ENCODE assay signal across 30 cellular contexts in the genomic region with DNA sequence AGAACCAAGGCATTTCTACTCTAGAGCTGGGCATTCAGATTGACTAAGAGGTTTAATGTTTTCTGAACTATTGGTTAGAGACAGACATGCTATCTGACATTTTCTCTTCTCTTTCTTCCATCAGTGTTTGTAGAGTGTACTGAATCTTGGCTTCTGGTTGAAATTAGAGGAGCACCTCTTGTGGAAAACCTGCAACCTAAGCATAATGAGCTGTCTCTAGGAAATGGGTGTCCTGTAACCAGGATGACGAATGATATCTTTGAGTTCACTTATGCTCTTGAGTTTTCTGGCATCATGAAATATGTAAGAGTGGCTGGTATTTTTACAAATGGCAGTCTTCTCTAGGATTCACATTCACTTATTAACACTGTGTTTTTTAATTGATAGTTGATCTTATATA. TPM values are rescaled to one million over a fixed set of nuclear protein-coding genes. Genes with fewer than 3 reads are reported as not detected.
DNase-seq lines count a peak whose midpoint lies in the region; ATAC-seq, FAIRE-seq and TF ChIP-seq lines count a peak whose summit lies in the region.
"Had no signal": no experiment of that assay in that cellular context is flagged by ENCODE, and none has a peak within 500 bp of the region (broad histone marks: within the 10 kb centered on the region; RNA-seq: fewer than 3 reads in every experiment).

No MANE protein-coding gene starts in this region.

- H3K4me1 ChIP-seq in HepG2 (ENCODE audit: insufficient read depth, low read length) (no peaks in the 10 kb centered on the region), right lobe of liver (no peaks in the 10 kb centered on the region), K562 (replicated peaks in 1 of 2; ENCODE audit: control insufficient read depth in 2 of 2, insufficient read depth in 2 of 2, low read length in 2 of 2) (peaks cover 0 to 16% of the 10 kb centered on the region in 2 experiments; a peak in 2 of 5 replicates), uterus (no peaks in the 10 kb centered on the region)
- H3K4me1 ChIP-seq: BE2C, BLaER1 had no signal

- no peak for TF ChIP-seq POLR2A in HepG2 (IDR thresholded peaks at IDR 0.05; ENCODE audit: insufficient read depth in 1 of 2, low read depth in 2 of 2, low read length in 2 of 2)
- no peak for TF ChIP-seq POLR2A in right lobe of liver (IDR thresholded peaks at IDR 0.05)
- TF ChIP-seq POLR2A in K562 (conservative IDR thresholded peaks at IDR 0.05) = no peak
- TF ChIP-seq POLR2A in uterus (IDR thresholded peaks at IDR 0.05) = no peak

- H4K20me1 ChIP-seq in HepG2 (ENCODE audit: insufficient read depth, low read length) (no peaks in the 10 kb centered on the region), K562 (replicated peaks; ENCODE audit: control insufficient read depth, insufficient read depth, low read length) (no peaks in the 10 kb centered on the region)
- H4K20me1 ChIP-seq: BLaER1 had no signal

- POLR2A ChIA-PET in HepG2 (lab: Yijun Ruan, JAX) (no interaction called here), K562 (lab: Yijun Ruan, JAX) (no interaction called here)

- H3K9ac ChIP-seq in HepG2 (ENCODE audit: insufficient read depth, low read depth, low read length) = no peak overlapping the region
- H3K9ac ChIP-seq in K562 (ENCODE audit: insufficient read depth in 1 of 2, low read depth in 2 of 2, low read length in 2 of 2) = no peak overlapping the region
- H3K9ac ChIP-seq: BLaER1 had no signal

- no peaks in the 10 kb centered on the region for H3K27me3 ChIP-seq in HepG2 (ENCODE audit: control insufficient read depth in 1 of 2, insufficient read depth in 2 of 2, low read length in 2 of 2)
- H3K27me3 ChIP-seq in right lobe of liver = no peaks in the 10 kb centered on the region
- no peaks in the 10 kb centered on the region for H3K27me3 ChIP-seq in K562 (ENCODE audit: control insufficient read depth in 2 of 2, insufficient read depth in 2 of 2, low read length in 2 of 2)
- no peaks in the 10 kb centered on the region for H3K27me3 ChIP-seq in uterus
- H3K27me3 ChIP-seq: BE2C, BLaER1 had no signal

- TF ChIP-seq RAD21 in HepG2 (CRISPR knock-in tag; IDR thresholded peaks at IDR 0.05) (no peak), K562 (CRISPR knock-in tag; conservative IDR thresholded peaks at IDR 0.05 in 1 of 2, IDR thresholded peaks at IDR 0.05 in 1 of 2) (no peak)

- 0% methylated on average over 1 of the region's 1 CpG for WGBS in HepG2 (ENCODE audit: low lambda C conversion rate)
- WGBS in right lobe of liver (ENCODE audit: insufficient coverage, low coverage, low lambda C conversion rate, missing lambda C conversion rate) = 71% methylated on average over 1 of the region's 1 CpG
- 65% methylated on average over 1 of the region's 1 CpG for WGBS in K562 (ENCODE audit: insufficient coverage, low coverage, missing lambda C conversion rate)

- no peaks in the 10 kb centered on the region for H3K36me3 ChIP-seq in HepG2 (replicated peaks in 1 of 2; ENCODE audit: control insufficient read depth in 1 of 2, insufficient read depth in 2 of 2, low read length in 2 of 2)
- no peaks in the 10 kb centered on the region for H3K36me3 ChIP-seq in right lobe of liver
- no peaks in the 10 kb centered on the region for H3K36me3 ChIP-seq in K562 (ENCODE audit: control insufficient read depth, insufficient read depth, low read length)
- no peaks in the 10 kb centered on the region for H3K36me3 ChIP-seq in uterus
- H3K36me3 ChIP-seq: BE2C, BLaER1 had no signal

- BruUV-seq in HepG2 (replicated peaks; lab: Mats Ljungman, UMichigan) (no TSS peak), K562 (replicated peaks; lab: Mats Ljungman, UMichigan) (no TSS peak)

- no peak overlapping the region for H2AFZ ChIP-seq in HepG2 (ENCODE audit: low read length)
- no peak overlapping the region for H2AFZ ChIP-seq in K562 (ENCODE audit: low read depth, low read length)

- no peak for FAIRE-seq in HepG2 (lab: Jason Lieb, UNC)
- FAIRE-seq in K562 (lab: Jason Lieb, UNC) = no peak
- FAIRE-seq: GM12878, GM12892, GM18507 had no signal

- intact Hi-C loops in HepG2 (cut with micrococcal nuclease; ENCODE audit: unreplicated experiment) (no loop called here), right lobe of liver (cut with DNase I) (no loop called here), K562 (cut with micrococcal nuclease) (no loop called here), uterus (cut with DNase I; ENCODE audit: low total_unique reads) (no loop called here)

- TF ChIP-seq CTCF in HepG2 (CRISPR knock-in tag; IDR thresholded peaks at IDR 0.05) (no peak), right lobe of liver (IDR thresholded peaks at IDR 0.05) (no peak), K562 (IDR thresholded peaks at IDR 0.05 in 2 of 3, conservative IDR thresholded peaks at IDR 0.05 in 1 of 3; ENCODE audit: insufficient read depth in 2 of 3, low read depth in 1 of 3, low read length in 3 of 3) (no peak), uterus (IDR thresholded peaks at IDR 0.05) (no peak)

- CTCF ChIA-PET in HepG2 (lab: Yijun Ruan, JAX; ENCODE audit: low intra/inter-chr PET ratio, low total read pairs) = no interaction called here
- CTCF ChIA-PET in K562 (lab: Yijun Ruan, JAX; ENCODE audit: low intra/inter-chr PET ratio) = no interaction called here

- H3K27ac ChIP-seq in HepG2 (ENCODE audit: extremely low read length, insufficient read depth, low read length) = no peak overlapping the region
- H3K27ac ChIP-seq in right lobe of liver = no peak overlapping the region
- no peak overlapping the region for H3K27ac ChIP-seq in K562 (ENCODE audit: extremely low read depth, low read depth, low read length)
- H3K27ac ChIP-seq in uterus = no peak overlapping the region
- H3K27ac ChIP-seq: 22Rv1, BLaER1 had no signal

- H3K4me3 ChIP-seq in HepG2 (replicated peaks in 1 of 3; ENCODE audit: insufficient read depth in 1 of 3, low read depth in 2 of 3, low read length in 3 of 3) = no peak overlapping the region
- no peak overlapping the region for H3K4me3 ChIP-seq in right lobe of liver
- no peak overlapping the region for H3K4me3 ChIP-seq in K562
- H3K4me3 ChIP-seq in uterus = no peak overlapping the region
- H3K4me3 ChIP-seq: BLaER1, GM12878 had no signal

- TF ChIP-seq EP300 in HepG2 (IDR thresholded peaks at IDR 0.05; ENCODE audit: low read depth in 2 of 2, low read length in 2 of 2) (no peak), HepG2 (CRISPR knock-in tag; IDR thresholded peaks at IDR 0.05; ENCODE audit: borderline replicate concordance) (no peak), K562 (IDR thresholded peaks at IDR 0.05; ENCODE audit: low read length) (no peak)

- ATAC-seq in HepG2 = no peak
- no peak for ATAC-seq in right lobe of liver
- ATAC-seq in K562 = no peak
- ATAC-seq: GM12878 had no signal

- H3K4me2 ChIP-seq in HepG2 (ENCODE audit: low read depth, low read length) (no peak overlapping the region), K562 (ENCODE audit: insufficient read depth, low read length) (no peak overlapping the region)
- H3K4me2 ChIP-seq: BLaER1 had no signal

- H3K9me3 ChIP-seq in HepG2 (ENCODE audit: low read length) (no peaks in the 10 kb centered on the region), right lobe of liver (no peaks in the 10 kb centered on the region), K562 (replicated peaks; ENCODE audit: control insufficient read depth, insufficient read depth, low read depth, low read length) (no peaks in the 10 kb centered on the region), uterus (no peaks in the 10 kb centered on the region)
- H3K9me3 ChIP-seq: BE2C, BLaER1 had no signal

- DNase-seq in HepG2 (ENCODE audit: low spot score) (no peak), right lobe of liver (no peak), K562 (ENCODE audit: extremely low read depth in 1 of 4, low spot score in 3 of 4) (no peak), middle frontal gyrus (ENCODE audit: extremely low spot score, low spot score) (no peak), uterus (no peak)
- DNase-seq: ACHN; BE2C; C1 segment of cervical spinal cord; CD4-positive, alpha-beta memory T cell; CD4-positive, CD25-positive, alpha-beta regulatory T cell; CD8-positive, alpha-beta memory T cell; COR-L47; DMS 273 treated with DMSO at 0.1 percent for 48 hours; DMS153; DMS53; DMS79; DND-41; EL; GDM1 had no signal

- H3K79me2 ChIP-seq in HepG2 (ENCODE audit: insufficient read depth, low read length) (no peaks in the 10 kb centered on the region), K562 (ENCODE audit: control insufficient read depth, insufficient read depth, low read length) (no peaks in the 10 kb centered on the region)

- H3K9me1 ChIP-seq in K562 (ENCODE audit: control insufficient read depth, insufficient read depth, low read length) = no peaks in the 10 kb centered on the region

- in situ Hi-C loops in HepG2 (cut with HindIII; ENCODE audit: extremely low pct_ligation_motif_present, low pct_unique_long_range_greater_than_20kb) (no loop called here), K562 (cut with MboI) (no loop called here)

RNA-seq across cellular contexts. Expression of a gene that starts 19.4 kb away (rescaled TPM):
- total RNA-seq in HepG2 (2016; rRNA removed; fragmentation: Illumina TruSeq; extraction: Trizol) (not detected in 2 replicates), right lobe of liver (not detected), K562 (2014; rRNA removed) (0.49 TPM in 1 of 2 replicates, not detected in the other), K562 (2014; rRNA removed; fragmentation: Illumina TruSeq; extraction: Trizol) (0.40 and 1.0 TPM in 2 replicates), K562 (2015; rRNA removed; fragmentation: Illumina TruSeq; extraction: Trizol) (0.34 and 0.69 TPM in 2 replicates), K562 (2021) (0.40 and 0.65 TPM in 2 replicates), uterus (not detected)
- total RNA-seq in HepG2 (2016; cell fraction: cytosol; rRNA removed; fragmentation: Illumina TruSeq; extraction: Trizol; ENCODE audit: low read depth) = not detected in 2 replicates
- not detected in 2 replicates for total RNA-seq in HepG2 (2016; cell fraction: insoluble cytoplasmic fraction; rRNA removed; fragmentation: Illumina TruSeq; extraction: Trizol)
- not detected in 2 replicates for total RNA-seq in HepG2 (2016; cell fraction: membrane; rRNA removed; fragmentation: Illumina TruSeq; extraction: Trizol)
- total RNA-seq in HepG2 (2016; cell fraction: nucleus; rRNA removed; fragmentation: Illumina TruSeq; extraction: Trizol) = not detected in 2 replicates
- polyA plus RNA-seq in HepG2 (2011; rRNA removed) (not detected in 2 replicates), K562 (2011; rRNA removed) (0.20 TPM in 1 of 2 replicates, not detected in the other), K562 (2014; fragmentation: Illumina TruSeq; extraction: Trizol) (0.74 TPM in 1 of 2 replicates, not detected in the other), K562 (2014; fragmentation: Nextera tagmentation; extraction: Ambion mirVana) (1 to 10 TPM; 2.0 to 2.4 TPM), K562 (2014; rRNA removed) (0.39 and 0.91 TPM in 2 replicates)
- polyA plus RNA-seq in HepG2 (2011; cell fraction: cytosol; rRNA removed) = not detected in 2 replicates
- not detected in 2 replicates for polyA plus RNA-seq in HepG2 (2011; cell fraction: nucleus; rRNA removed)
- not detected in 2 replicates for polyA plus RNA-seq in HepG2 (2012)
- polyA plus RNA-seq in HepG2 (2016; cell fraction: cytosol; fragmentation: Illumina TruSeq; extraction: Trizol; ENCODE audit: low read depth) = not detected in 2 replicates
- polyA plus RNA-seq in HepG2 (2016; cell fraction: insoluble cytoplasmic fraction; fragmentation: Illumina TruSeq; extraction: Trizol; ENCODE audit: low read depth) = not detected in 2 replicates
- polyA plus RNA-seq in HepG2 (2016; cell fraction: membrane; fragmentation: Illumina TruSeq; extraction: Trizol; ENCODE audit: low read depth) = not detected in 2 replicates
- polyA plus RNA-seq in HepG2 (2016; cell fraction: nucleus; fragmentation: Illumina TruSeq; extraction: Trizol; ENCODE audit: insufficient read depth, low read depth) = not detected in 2 replicates
- not detected in 2 replicates for polyA minus RNA-seq in HepG2 (2011; rRNA and poly(A)+ RNA removed; ENCODE audit: low replicate concordance)
- not detected in 2 replicates for polyA minus RNA-seq in HepG2 (2011; cell fraction: cytosol; rRNA and poly(A)+ RNA removed)
- not detected in 2 replicates for polyA minus RNA-seq in HepG2 (2011; cell fraction: nucleus; rRNA and poly(A)+ RNA removed)
- not detected in 2 replicates for total RNA-seq in K562 (2011; cell fraction: chromatin; rRNA removed; ENCODE audit: low replicate concordance)
- not detected in 2 replicates for total RNA-seq in K562 (2011; cell fraction: nucleolus; rRNA removed)
- total RNA-seq in K562 (2011; cell fraction: nucleoplasm; rRNA removed) = not detected in 2 replicates
- polyA plus RNA-seq in K562 (2011; cell fraction: cytosol; rRNA removed) = not detected in 2 replicates
- polyA plus RNA-seq in K562 (2011; cell fraction: nucleus; rRNA removed) = 0.25 TPM in 1 of 2 replicates, not detected in the other
- 0.52 and 0.75 TPM in 2 replicates for polyA plus RNA-seq in K562 (2012)
- not detected in 2 replicates for polyA minus RNA-seq in K562 (2011; rRNA and poly(A)+ RNA removed)
- not detected in 2 replicates for polyA minus RNA-seq in K562 (2011; cell fraction: cytosol; rRNA and poly(A)+ RNA removed)
- polyA minus RNA-seq in K562 (2011; cell fraction: nucleus; rRNA and poly(A)+ RNA removed) = not detected in 2 replicates
- total RNA-seq: A172; A673; CD4-positive, alpha-beta memory T cell; CD4-positive, CD25-positive, alpha-beta regulatory T cell; CD8-positive, alpha-beta memory T cell; Daoy; G401; GM12878 had no signal
- polyA plus RNA-seq: AG04450; CD14-positive monocyte; CD4-positive, alpha-beta memory T cell; CD4-positive, CD25-positive, alpha-beta regulatory T cell; CD8-positive, alpha-beta memory T cell; GM12878 had no signal

RNA-seq across cellular contexts. Expression of a gene that starts 33.8 kb away (rescaled TPM):
- not detected in 2 replicates for total RNA-seq in HepG2 (2016; rRNA removed; fragmentation: Illumina TruSeq; extraction: Trizol)
- not detected in 2 replicates for total RNA-seq in HepG2 (2016; cell fraction: cytosol; rRNA removed; fragmentation: Illumina TruSeq; extraction: Trizol; ENCODE audit: low read depth)
- not detected in 2 replicates for total RNA-seq in HepG2 (2016; cell fraction: insoluble cytoplasmic fraction; rRNA removed; fragmentation: Illumina TruSeq; extraction: Trizol)
- not detected in 2 replicates for total RNA-seq in HepG2 (2016; cell fraction: membrane; rRNA removed; fragmentation: Illumina TruSeq; extraction: Trizol)
- not detected in 2 replicates for total RNA-seq in HepG2 (2016; cell fraction: nucleus; rRNA removed; fragmentation: Illumina TruSeq; extraction: Trizol)
- not detected in 2 replicates for polyA plus RNA-seq in HepG2 (2011; rRNA removed)
- not detected in 2 replicates for polyA plus RNA-seq in HepG2 (2011; cell fraction: cytosol; rRNA removed)
- not detected in 2 replicates for polyA plus RNA-seq in HepG2 (2011; cell fraction: nucleus; rRNA removed)
- polyA plus RNA-seq in HepG2 (2012) = not detected in 2 replicates
- not detected in 2 replicates for polyA plus RNA-seq in HepG2 (2016; cell fraction: cytosol; fragmentation: Illumina TruSeq; extraction: Trizol; ENCODE audit: low read depth)
- polyA plus RNA-seq in HepG2 (2016; cell fraction: insoluble cytoplasmic fraction; fragmentation: Illumina TruSeq; extraction: Trizol; ENCODE audit: low read depth) = not detected in 2 replicates
- not detected in 2 replicates for polyA plus RNA-seq in HepG2 (2016; cell fraction: membrane; fragmentation: Illumina TruSeq; extraction: Trizol; ENCODE audit: low read depth)
- not detected in 2 replicates for polyA plus RNA-seq in HepG2 (2016; cell fraction: nucleus; fragmentation: Illumina TruSeq; extraction: Trizol; ENCODE audit: insufficient read depth, low read depth)
- not detected in 2 replicates for polyA minus RNA-seq in HepG2 (2011; rRNA and poly(A)+ RNA removed; ENCODE audit: low replicate concordance)
- polyA minus RNA-seq in HepG2 (2011; cell fraction: cytosol; rRNA and poly(A)+ RNA removed) = not detected in 2 replicates
- polyA minus RNA-seq in HepG2 (2011; cell fraction: nucleus; rRNA and poly(A)+ RNA removed) = not detected in 2 replicates
- total RNA-seq in right lobe of liver = not detected
- total RNA-seq in K562 (2011; cell fraction: chromatin; rRNA removed; ENCODE audit: low replicate concordance) = not detected in 2 replicates
- not detected in 2 replicates for total RNA-seq in K562 (2011; cell fraction: nucleolus; rRNA removed)
- not detected in 2 replicates for total RNA-seq in K562 (2011; cell fraction: nucleoplasm; rRNA removed)
- not detected in 2 replicates for total RNA-seq in K562 (2014; rRNA removed)
- 0.15 TPM in 1 of 2 replicates, not detected in the other for total RNA-seq in K562 (2014; rRNA removed; fragmentation: Illumina TruSeq; extraction: Trizol)
- 0.19 and 0.43 TPM in 2 replicates for total RNA-seq in K562 (2015; rRNA removed; fragmentation: Illumina TruSeq; extraction: Trizol)
- not detected in 2 replicates for total RNA-seq in K562 (2021)
- polyA plus RNA-seq in K562 (2011; rRNA removed) = not detected in 2 replicates
- 0.12 TPM in 1 of 2 replicates, not detected in the other for polyA plus RNA-seq in K562 (2011; cell fraction: cytosol; rRNA removed)
- not detected in 2 replicates for polyA plus RNA-seq in K562 (2011; cell fraction: nucleus; rRNA removed)
- 0.08 and 0.21 TPM in 2 replicates for polyA plus RNA-seq in K562 (2012)
- polyA plus RNA-seq in K562 (2014; fragmentation: Illumina TruSeq; extraction: Trizol) = 0.15 TPM in 1 of 2 replicates, not detected in the other
- under 1 TPM in 1 of 2 experiments, not detected in 1; 0.10 TPM for polyA plus RNA-seq in K562 (2014; fragmentation: Nextera tagmentation; extraction: Ambion mirVana)
- not detected in 2 replicates for polyA plus RNA-seq in K562 (2014; rRNA removed)
- polyA minus RNA-seq in K562 (2011; rRNA and poly(A)+ RNA removed) = not detected in 2 replicates
- polyA minus RNA-seq in K562 (2011; cell fraction: cytosol; rRNA and poly(A)+ RNA removed) = not detected in 2 replicates
- polyA minus RNA-seq in K562 (2011; cell fraction: nucleus; rRNA and poly(A)+ RNA removed) = not detected in 2 replicates
- total RNA-seq in uterus = not detected
- total RNA-seq: A172; A673; CD4-positive, alpha-beta memory T cell; CD4-positive, CD25-positive, alpha-beta regulatory T cell; CD8-positive, alpha-beta memory T cell; Daoy; G401; GM12878 had no signal
- polyA plus RNA-seq: AG04450; CD14-positive monocyte; CD4-positive, alpha-beta memory T cell; CD4-positive, CD25-positive, alpha-beta regulatory T cell; CD8-positive, alpha-beta memory T cell; GM12878 had no signal

RNA-seq across cellular contexts. Expression of a gene that starts 45.0 kb away (rescaled TPM):
- total RNA-seq in HepG2 (2016; rRNA removed; fragmentation: Illumina TruSeq; extraction: Trizol) (not detected in 2 replicates), right lobe of liver (not detected), K562 (2014; rRNA removed) (0.36 TPM in 1 of 2 replicates, not detected in the other), K562 (2014; rRNA removed; fragmentation: Illumina TruSeq; extraction: Trizol) (0.89 and 1.1 TPM in 2 replicates), K562 (2015; rRNA removed; fragmentation: Illumina TruSeq; extraction: Trizol) (0.30 and 0.58 TPM in 2 replicates), K562 (2021) (0.31 and 0.62 TPM in 2 replicates), uterus (not detected)
- total RNA-seq in HepG2 (2016; cell fraction: cytosol; rRNA removed; fragmentation: Illumina TruSeq; extraction: Trizol; ENCODE audit: low read depth) = not detected in 2 replicates
- not detected in 2 replicates for total RNA-seq in HepG2 (2016; cell fraction: insoluble cytoplasmic fraction; rRNA removed; fragmentation: Illumina TruSeq; extraction: Trizol)
- total RNA-seq in HepG2 (2016; cell fraction: membrane; rRNA removed; fragmentation: Illumina TruSeq; extraction: Trizol) = not detected in 2 replicates
- total RNA-seq in HepG2 (2016; cell fraction: nucleus; rRNA removed; fragmentation: Illumina TruSeq; extraction: Trizol) = not detected in 2 replicates
- polyA plus RNA-seq in HepG2 (2011; rRNA removed) (not detected in 2 replicates), K562 (2011; rRNA removed) (0.14 and 0.20 TPM in 2 replicates), K562 (2014; fragmentation: Illumina TruSeq; extraction: Trizol) (0.30 and 0.61 TPM in 2 replicates), K562 (2014; fragmentation: Nextera tagmentation; extraction: Ambion mirVana) (1 to 10 TPM; 2.4 to 3.0 TPM), K562 (2014; rRNA removed) (0.56 and 2.3 TPM in 2 replicates)
- not detected in 2 replicates for polyA plus RNA-seq in HepG2 (2011; cell fraction: cytosol; rRNA removed)
- not detected in 2 replicates for polyA plus RNA-seq in HepG2 (2011; cell fraction: nucleus; rRNA removed)
- not detected in 2 replicates for polyA plus RNA-seq in HepG2 (2012)
- polyA plus RNA-seq in HepG2 (2016; cell fraction: cytosol; fragmentation: Illumina TruSeq; extraction: Trizol; ENCODE audit: low read depth) = not detected in 2 replicates
- polyA plus RNA-seq in HepG2 (2016; cell fraction: insoluble cytoplasmic fraction; fragmentation: Illumina TruSeq; extraction: Trizol; ENCODE audit: low read depth) = not detected in 2 replicates
- polyA plus RNA-seq in HepG2 (2016; cell fraction: membrane; fragmentation: Illumina TruSeq; extraction: Trizol; ENCODE audit: low read depth) = not detected in 2 replicates
- polyA plus RNA-seq in HepG2 (2016; cell fraction: nucleus; fragmentation: Illumina TruSeq; extraction: Trizol; ENCODE audit: insufficient read depth, low read depth) = not detected in 2 replicates
- polyA minus RNA-seq in HepG2 (2011; rRNA and poly(A)+ RNA removed; ENCODE audit: low replicate concordance) = not detected in 2 replicates
- not detected in 2 replicates for polyA minus RNA-seq in HepG2 (2011; cell fraction: cytosol; rRNA and poly(A)+ RNA removed)
- not detected in 2 replicates for polyA minus RNA-seq in HepG2 (2011; cell fraction: nucleus; rRNA and poly(A)+ RNA removed)
- not detected in 2 replicates for total RNA-seq in K562 (2011; cell fraction: chromatin; rRNA removed; ENCODE audit: low replicate concordance)
- total RNA-seq in K562 (2011; cell fraction: nucleolus; rRNA removed) = not detected in 2 replicates
- not detected in 2 replicates for total RNA-seq in K562 (2011; cell fraction: nucleoplasm; rRNA removed)
- 0.10 TPM in 1 of 2 replicates, not detected in the other for polyA plus RNA-seq in K562 (2011; cell fraction: cytosol; rRNA removed)
- polyA plus RNA-seq in K562 (2011; cell fraction: nucleus; rRNA removed) = 0.31 TPM in 1 of 2 replicates, not detected in the other
- 1.3 and 2.6 TPM in 2 replicates for polyA plus RNA-seq in K562 (2012)
- 0.36 TPM in 1 of 2 replicates, not detected in the other for polyA minus RNA-seq in K562 (2011; rRNA and poly(A)+ RNA removed)
- polyA minus RNA-seq in K562 (2011; cell fraction: cytosol; rRNA and poly(A)+ RNA removed) = not detected in 2 replicates
- not detected in 2 replicates for polyA minus RNA-seq in K562 (2011; cell fraction: nucleus; rRNA and poly(A)+ RNA removed)
- total RNA-seq: A172; A673; CD4-positive, alpha-beta memory T cell; CD4-positive, CD25-positive, alpha-beta regulatory T cell; Daoy; G401; GM12878 had no signal
- polyA plus RNA-seq: AG04450; CD14-positive monocyte; CD4-positive, alpha-beta memory T cell; CD4-positive, CD25-positive, alpha-beta regulatory T cell; CD8-positive, alpha-beta memory T cell; GM12878 had no signal

RNA-seq across cellular contexts. Expression of a gene that starts 57.0 kb away (rescaled TPM):
- total RNA-seq in HepG2 (2016; rRNA removed; fragmentation: Illumina TruSeq; extraction: Trizol) (not detected in 2 replicates), right lobe of liver (not detected), K562 (2014; rRNA removed) (0.64 TPM in 1 of 2 replicates, not detected in the other), K562 (2014; rRNA removed; fragmentation: Illumina TruSeq; extraction: Trizol) (not detected in 2 replicates), K562 (2015; rRNA removed; fragmentation: Illumina TruSeq; extraction: Trizol) (0.15 and 0.25 TPM in 2 replicates), K562 (2021) (not detected in 2 replicates), uterus (not detected)
- not detected in 2 replicates for total RNA-seq in HepG2 (2016; cell fraction: cytosol; rRNA removed; fragmentation: Illumina TruSeq; extraction: Trizol; ENCODE audit: low read depth)
- total RNA-seq in HepG2 (2016; cell fraction: insoluble cytoplasmic fraction; rRNA removed; fragmentation: Illumina TruSeq; extraction: Trizol) = not detected in 2 replicates
- total RNA-seq in HepG2 (2016; cell fraction: membrane; rRNA removed; fragmentation: Illumina TruSeq; extraction: Trizol) = not detected in 2 replicates
- not detected in 2 replicates for total RNA-seq in HepG2 (2016; cell fraction: nucleus; rRNA removed; fragmentation: Illumina TruSeq; extraction: Trizol)
- polyA plus RNA-seq in HepG2 (2011; rRNA removed) (not detected in 2 replicates), K562 (2011; rRNA removed) (not detected in 2 replicates), K562 (2014; fragmentation: Illumina TruSeq; extraction: Trizol) (1.5 TPM in 1 of 2 replicates, not detected in the other), K562 (2014; fragmentation: Nextera tagmentation; extraction: Ambion mirVana) (under 1 TPM; 0.14 to 0.32 TPM), K562 (2014; rRNA removed) (0.05 TPM in 1 of 2 replicates, not detected in the other)
- polyA plus RNA-seq in HepG2 (2011; cell fraction: cytosol; rRNA removed) = not detected in 2 replicates
- not detected in 2 replicates for polyA plus RNA-seq in HepG2 (2011; cell fraction: nucleus; rRNA removed)
- not detected in 2 replicates for polyA plus RNA-seq in HepG2 (2012)
- not detected in 2 replicates for polyA plus RNA-seq in HepG2 (2016; cell fraction: cytosol; fragmentation: Illumina TruSeq; extraction: Trizol; ENCODE audit: low read depth)
- not detected in 2 replicates for polyA plus RNA-seq in HepG2 (2016; cell fraction: insoluble cytoplasmic fraction; fragmentation: Illumina TruSeq; extraction: Trizol; ENCODE audit: low read depth)
- polyA plus RNA-seq in HepG2 (2016; cell fraction: membrane; fragmentation: Illumina TruSeq; extraction: Trizol; ENCODE audit: low read depth) = not detected in 2 replicates
- not detected in 2 replicates for polyA plus RNA-seq in HepG2 (2016; cell fraction: nucleus; fragmentation: Illumina TruSeq; extraction: Trizol; ENCODE audit: insufficient read depth, low read depth)
- not detected in 2 replicates for polyA minus RNA-seq in HepG2 (2011; rRNA and poly(A)+ RNA removed; ENCODE audit: low replicate concordance)
- polyA minus RNA-seq in HepG2 (2011; cell fraction: cytosol; rRNA and poly(A)+ RNA removed) = not detected in 2 replicates
- polyA minus RNA-seq in HepG2 (2011; cell fraction: nucleus; rRNA and poly(A)+ RNA removed) = not detected in 2 replicates
- total RNA-seq in K562 (2011; cell fraction: chromatin; rRNA removed; ENCODE audit: low replicate concordance) = not detected in 2 replicates
- not detected in 2 replicates for total RNA-seq in K562 (2011; cell fraction: nucleolus; rRNA removed)
- not detected in 2 replicates for total RNA-seq in K562 (2011; cell fraction: nucleoplasm; rRNA removed)
- not detected in 2 replicates for polyA plus RNA-seq in K562 (2011; cell fraction: cytosol; rRNA removed)
- not detected in 2 replicates for polyA plus RNA-seq in K562 (2011; cell fraction: nucleus; rRNA removed)
- 0.18 TPM in 2 replicates for polyA plus RNA-seq in K562 (2012)
- polyA minus RNA-seq in K562 (2011; rRNA and poly(A)+ RNA removed) = not detected in 2 replicates
- polyA minus RNA-seq in K562 (2011; cell fraction: cytosol; rRNA and poly(A)+ RNA removed) = not detected in 2 replicates
- polyA minus RNA-seq in K562 (2011; cell fraction: nucleus; rRNA and poly(A)+ RNA removed) = not detected in 2 replicates
- total RNA-seq: A172; A673; CD4-positive, alpha-beta memory T cell; CD4-positive, CD25-positive, alpha-beta regulatory T cell; CD8-positive, alpha-beta memory T cell; Daoy; G401; GM12878 had no signal
- polyA plus RNA-seq: AG04450; CD14-positive monocyte; CD4-positive, alpha-beta memory T cell; CD4-positive, CD25-positive, alpha-beta regulatory T cell; CD8-positive, alpha-beta memory T cell; GM12878 had no signal
